Comparison of ENCODE assay signal across 17 cellular contexts in genomic region chr12:95462081-95462480, GRCh38.
"Had no signal": no experiment of that assay in that cellular context is flagged by ENCODE, and none has a peak within 500 bp of the region (broad histone marks: within the 10 kb centered on the region; RNA-seq: fewer than 3 reads in every experiment).

No MANE protein-coding gene starts in this region.

- DNase-seq: KBM-7, MM.1S, NCI-H1092 treated with DMSO at 0.1 percent for 48 hours, NCI-H1436, NCI-H1694 treated with DMSO at 0.1 percent for 48 hours, NCI-H1930, NCI-H2081, NCI-H2107, NCI-H2227 treated with DMSO at 0.1 percent for 48 hours, NCI-H524 treated with DMSO at 0.1 percent for 48 hours, NCI-H69, NCI-H774, PC-3, SHP77, SK-N-SH had no signal

- H3K9ac ChIP-seq: SK-N-SH had no signal

- H3K4me2 ChIP-seq: SK-N-SH had no signal

- H3K9me2 ChIP-seq: SK-N-SH had no signal

- ATAC-seq: Panc1, PC-3 had no signal

- H3K27ac ChIP-seq: RWPE1 had no signal
